Comparison of ENCODE assay signal across 6 cellular contexts in the genomic region with DNA sequence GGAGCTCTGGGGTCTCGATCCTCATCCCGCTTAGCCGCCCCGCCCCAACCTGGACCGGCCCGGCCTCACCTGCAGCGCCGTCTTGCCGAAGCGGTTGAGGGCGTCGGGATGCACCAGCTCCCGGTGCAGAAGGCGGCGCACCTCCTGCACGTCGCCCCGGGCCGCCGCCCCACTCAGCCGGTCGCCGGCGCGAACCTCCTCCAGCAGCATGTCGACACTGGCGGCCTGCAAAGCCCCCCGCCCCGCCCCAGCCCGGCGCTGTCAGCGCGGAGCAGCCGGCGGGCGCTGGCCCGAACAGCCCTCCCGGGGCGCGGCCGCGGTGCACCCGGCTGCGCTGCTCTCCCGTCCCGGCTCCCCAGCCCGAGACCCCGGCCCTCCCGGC. TPM values are rescaled to one million over a fixed set of nuclear protein-coding genes. Genes with fewer than 3 reads are reported as not detected.
DNase-seq lines count a peak whose midpoint lies in the region; ATAC-seq and TF ChIP-seq lines count a peak whose summit lies in the region.

No MANE protein-coding gene starts in this region.

- no peak for TF ChIP-seq POLR2A in body of pancreas (IDR thresholded peaks at IDR 0.05)

- ATAC-seq in GM18907 (IDR thresholded peaks at IDR 0.05; ENCODE audit: unreplicated experiment) (peak; percentile 9), body of pancreas (peak; percentile 12)

- no peaks in the 10 kb centered on the region for H3K9me3 ChIP-seq in body of pancreas

- intact Hi-C loops in body of pancreas (cut with DNase I): no loop called here

- 3 to 4% methylated on average over 10 to 20 of the region's 49 CpGs for WGBS in body of pancreas, 2 donors

- no peak for TF ChIP-seq CTCF in body of pancreas (IDR thresholded peaks at IDR 0.05)
- no peak for TF ChIP-seq CTCF in nephron progenitor cell (IDR thresholded peaks at IDR 0.05)

- H3K4me3 Mint-ChIP-seq in nephron progenitor cell: peak overlapping the region; percentile 94

- H3K4me3 ChIP-seq in body of pancreas: peak overlapping the region; percentile 17 to 30

- peaks cover 18% of the 10 kb centered on the region for H3K27me3 Mint-ChIP-seq in nephron progenitor cell (ENCODE audit: low read depth, poor library complexity)

- H3K36me3 ChIP-seq in body of pancreas (replicated peaks in 1 of 2; ENCODE audit: insufficient read depth in 1 of 2, low read depth in 2 of 2): no peaks in the 10 kb centered on the region

- H3K27ac ChIP-seq in body of pancreas: peak overlapping the region; percentile 46 to 89 (median 69)

- H3K4me1 ChIP-seq in body of pancreas: peaks cover 41% of the 10 kb centered on the region

- H3K36me3 Mint-ChIP-seq in nephron progenitor cell (ENCODE audit: low read depth): no peaks in the 10 kb centered on the region

- H3K27ac Mint-ChIP-seq in nephron progenitor cell: no peak overlapping the region

- peaks cover 59% of the 10 kb centered on the region for H3K4me1 Mint-ChIP-seq in nephron progenitor cell

- H3K9me3 Mint-ChIP-seq in nephron progenitor cell: no peaks in the 10 kb centered on the region

- H3K27me3 ChIP-seq in body of pancreas: no peaks in the 10 kb centered on the region

- DNase-seq in HuH-7.5 (ENCODE audit: low spot score) (peak; percentile 46), body of pancreas (peak; percentile 50 to 60 (median 56)), nephron progenitor cell (no peak), GM03348 (ENCODE audit: low spot score) (no peak), NCI-H1930 (lab: John Stamatoyannopoulos, UW) (no peak)

RNA-seq across cellular contexts. Expression of gene CDKN2D, which starts 0.3 kb away (rescaled TPM):
- total RNA-seq in body of pancreas: 1 to 10 TPM; 2.6 to 4.9 TPM

RNA-seq across cellular contexts. Expression of gene KRI1, which starts 2.6 kb away (rescaled TPM):
- 10 to 100 TPM; 24.1 to 28.8 TPM for total RNA-seq in body of pancreas

RNA-seq across cellular contexts. Expression of gene AP1M2, which starts 18.7 kb away (rescaled TPM):
- 10 to 100 TPM; 25.7 to 30.6 TPM for total RNA-seq in body of pancreas

RNA-seq across cellular contexts. Expression of gene ATG4D, which starts 24.7 kb away (rescaled TPM):
- total RNA-seq in body of pancreas: 10 to 100 TPM; 20.4 to 23.3 TPM

RNA-seq across cellular contexts. Expression of gene S1PR5, which starts 51.2 kb away (rescaled TPM):
- 1 to 10 TPM; 1.0 to 1.6 TPM for total RNA-seq in body of pancreas

Comparison
In these comparisons a context has a peak if more than half of its experiments do, and no peak if none do; other contexts are left out.
1. DNase-seq: peak in HuH-7.5 (single experiment) and body of pancreas (4 of 4); none in nephron progenitor cell (single experiment), GM03348 (single experiment) and NCI-H1930 (0 of 2).